In genomic region chr16:2473999-2474876, GRCh38 we compare ENCODE assay signal across 1 cellular context.
TF ChIP-seq lines count a peak whose summit lies in the region.

No MANE protein-coding gene starts in this region.

TF ChIP-seq in GM12878, 131 proteins besides CTCF, POLR2A, EP300 and RAD21 (continued from another document):
- TF ChIP-seq, protein P1, sequence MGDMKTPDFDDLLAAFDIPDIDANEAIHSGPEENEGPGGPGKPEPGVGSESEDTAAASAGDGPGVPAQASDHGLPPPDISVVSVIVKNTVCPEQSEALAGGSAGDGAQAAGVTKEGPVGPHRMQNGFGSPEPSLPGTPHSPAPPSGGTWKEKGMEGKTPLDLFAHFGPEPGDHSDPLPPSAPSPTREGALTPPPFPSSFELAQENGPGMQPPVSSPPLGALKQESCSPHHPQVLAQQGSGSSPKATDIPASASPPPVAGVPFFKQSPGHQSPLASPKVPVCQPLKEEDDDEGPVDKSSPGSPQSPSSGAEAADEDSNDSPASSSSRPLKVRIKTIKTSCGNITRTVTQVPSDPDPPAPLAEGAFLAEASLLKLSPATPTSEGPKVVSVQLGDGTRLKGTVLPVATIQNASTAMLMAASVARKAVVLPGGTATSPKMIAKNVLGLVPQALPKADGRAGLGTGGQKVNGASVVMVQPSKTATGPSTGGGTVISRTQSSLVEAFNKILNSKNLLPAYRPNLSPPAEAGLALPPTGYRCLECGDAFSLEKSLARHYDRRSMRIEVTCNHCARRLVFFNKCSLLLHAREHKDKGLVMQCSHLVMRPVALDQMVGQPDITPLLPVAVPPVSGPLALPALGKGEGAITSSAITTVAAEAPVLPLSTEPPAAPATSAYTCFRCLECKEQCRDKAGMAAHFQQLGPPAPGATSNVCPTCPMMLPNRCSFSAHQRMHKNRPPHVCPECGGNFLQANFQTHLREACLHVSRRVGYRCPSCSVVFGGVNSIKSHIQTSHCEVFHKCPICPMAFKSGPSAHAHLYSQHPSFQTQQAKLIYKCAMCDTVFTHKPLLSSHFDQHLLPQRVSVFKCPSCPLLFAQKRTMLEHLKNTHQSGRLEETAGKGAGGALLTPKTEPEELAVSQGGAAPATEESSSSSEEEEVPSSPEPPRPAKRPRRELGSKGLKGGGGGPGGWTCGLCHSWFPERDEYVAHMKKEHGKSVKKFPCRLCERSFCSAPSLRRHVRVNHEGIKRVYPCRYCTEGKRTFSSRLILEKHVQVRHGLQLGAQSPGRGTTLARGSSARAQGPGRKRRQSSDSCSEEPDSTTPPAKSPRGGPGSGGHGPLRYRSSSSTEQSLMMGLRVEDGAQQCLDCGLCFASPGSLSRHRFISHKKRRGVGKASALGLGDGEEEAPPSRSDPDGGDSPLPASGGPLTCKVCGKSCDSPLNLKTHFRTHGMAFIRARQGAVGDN (IDR thresholded peaks at IDR 0.05): peak; percentile 83
- no peak for TF ChIP-seq CREM (IDR thresholded peaks at IDR 0.05; ENCODE audit: low read depth)
TF ChIP-seq in GM12878: peak in this region for 21.
